In the genomic region with DNA sequence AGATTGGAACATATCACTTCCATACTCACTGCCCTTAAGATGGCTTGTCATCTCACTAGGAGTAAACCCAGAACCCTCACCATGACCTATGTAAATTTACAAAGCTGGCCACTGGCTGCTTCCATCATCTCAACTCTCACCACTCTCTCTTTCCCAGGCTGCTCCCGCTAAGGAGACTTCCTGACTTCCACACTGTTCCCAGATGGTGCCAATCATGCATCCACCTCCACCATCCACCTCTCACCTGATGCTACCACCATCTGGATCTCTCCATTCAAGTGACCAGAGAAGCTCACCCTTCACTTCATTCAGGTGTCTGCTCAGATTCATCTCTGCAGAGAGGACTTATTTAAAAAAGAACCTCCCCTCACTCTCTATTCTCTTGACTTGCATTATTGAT, we compare ENCODE assay signal across 23 cellular contexts.
"Had no signal": no experiment of that assay in that cellular context is flagged by ENCODE, and none has a peak within 500 bp of the region (broad histone marks: within the 10 kb centered on the region; RNA-seq: fewer than 3 reads in every experiment).

No MANE protein-coding gene starts in this region.

- H3K4me3 Mint-ChIP-seq: dendritic cell treated with granulocyte-macrophage colony-stimulating factor and Interleukin-4, amounts not matched to agents 40 ng/mL and 50 ng/mL, for 4 days; effector memory CD8-positive, alpha-beta T cell; endodermal cell had no signal

- H3K9me3 Mint-ChIP-seq: dendritic cell treated with granulocyte-macrophage colony-stimulating factor and Interleukin-4, amounts not matched to agents 40 ng/mL and 50 ng/mL, for 4 days; effector memory CD8-positive, alpha-beta T cell; endodermal cell had no signal

- H3K27ac Mint-ChIP-seq: dendritic cell treated with granulocyte-macrophage colony-stimulating factor and Interleukin-4, amounts not matched to agents 40 ng/mL and 50 ng/mL, for 4 days; effector memory CD8-positive, alpha-beta T cell; endodermal cell had no signal

- H3K27ac ChIP-seq: colonic mucosa, coronary artery, dorsolateral prefrontal cortex, epithelial cell of prostate, esophagus muscularis mucosa, esophagus squamous epithelium, foreskin keratinocyte, gastrocnemius medialis, gastroesophageal sphincter, heart right ventricle had no signal

- ATAC-seq: effector memory CD8-positive, alpha-beta T cell; esophagus mucosa; foreskin keratinocyte; gastrocnemius medialis; gastroesophageal sphincter; heart left ventricle; heart right ventricle had no signal

- DNase-seq: colonic mucosa; cortex of kidney; dermis blood vessel endothelial cell; dorsolateral prefrontal cortex; effector CD4-positive, alpha-beta T cell; effector CD8-positive, alpha-beta T cell; effector memory CD4-positive, alpha-beta T cell; effector memory CD8-positive, alpha-beta T cell; endodermal cell; erythroblast; esophagus squamous epithelium; foreskin fibroblast; foreskin keratinocyte; foreskin melanocyte; gastrocnemius medialis; heart left ventricle; heart right ventricle had no signal
